Comparison of ENCODE assay signal across 1 cellular context in the genomic region with DNA sequence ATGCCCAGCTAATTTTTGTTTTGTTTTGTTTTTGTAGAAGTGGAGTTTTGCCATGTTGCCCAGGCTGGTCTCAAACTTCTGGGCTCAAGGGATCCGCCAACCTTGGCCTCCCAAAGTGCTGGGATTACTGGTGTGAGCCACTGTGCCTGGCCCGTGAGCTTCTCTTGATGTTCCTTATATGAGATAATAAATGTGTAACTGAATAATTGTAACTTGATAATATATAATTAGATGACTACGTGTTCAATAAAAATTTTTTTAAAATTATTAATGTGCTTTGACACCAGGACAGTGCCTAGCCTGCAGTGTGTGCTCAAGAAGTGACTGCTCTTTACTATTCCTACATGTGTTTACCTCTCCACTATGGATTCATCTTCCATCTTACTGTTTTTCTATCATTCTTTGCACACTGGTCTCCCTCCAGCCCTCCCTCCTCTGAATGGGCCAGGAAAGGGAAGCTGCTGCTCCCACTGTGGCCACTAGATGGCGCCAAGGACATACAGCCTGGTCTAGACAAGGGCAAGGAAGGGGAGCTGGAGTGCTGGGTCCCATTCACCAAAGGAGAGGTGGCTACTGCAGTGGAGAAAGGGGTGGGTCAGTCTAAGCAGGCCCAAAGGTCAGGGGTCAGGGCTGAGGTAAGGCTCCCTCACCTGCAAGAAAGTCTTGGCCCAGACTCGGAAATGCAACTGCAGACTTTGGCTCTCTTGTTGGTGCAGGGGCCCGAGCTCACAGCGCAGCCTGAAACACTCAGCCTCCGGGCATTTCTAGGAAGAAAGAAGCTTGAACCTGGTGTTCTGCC.
TF ChIP-seq lines count a peak whose summit lies in the region.

No MANE protein-coding gene starts in this region.

TF ChIP-seq in K562, 482 proteins besides CTCF, POLR2A, EP300 and RAD21 (continued from another document):
- TF ChIP-seq, protein P1, sequence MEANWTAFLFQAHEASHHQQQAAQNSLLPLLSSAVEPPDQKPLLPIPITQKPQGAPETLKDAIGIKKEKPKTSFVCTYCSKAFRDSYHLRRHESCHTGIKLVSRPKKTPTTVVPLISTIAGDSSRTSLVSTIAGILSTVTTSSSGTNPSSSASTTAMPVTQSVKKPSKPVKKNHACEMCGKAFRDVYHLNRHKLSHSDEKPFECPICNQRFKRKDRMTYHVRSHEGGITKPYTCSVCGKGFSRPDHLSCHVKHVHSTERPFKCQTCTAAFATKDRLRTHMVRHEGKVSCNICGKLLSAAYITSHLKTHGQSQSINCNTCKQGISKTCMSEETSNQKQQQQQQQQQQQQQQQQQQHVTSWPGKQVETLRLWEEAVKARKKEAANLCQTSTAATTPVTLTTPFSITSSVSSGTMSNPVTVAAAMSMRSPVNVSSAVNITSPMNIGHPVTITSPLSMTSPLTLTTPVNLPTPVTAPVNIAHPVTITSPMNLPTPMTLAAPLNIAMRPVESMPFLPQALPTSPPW (CRISPR knock-in tag; IDR thresholded peaks at IDR 0.05), result peak; percentile 76
- no peak for TF ChIP-seq SNRNP70 (optimal IDR thresholded peaks at IDR 0.05; ENCODE audit: low read depth, low read length)
- TF ChIP-seq, protein P2, sequence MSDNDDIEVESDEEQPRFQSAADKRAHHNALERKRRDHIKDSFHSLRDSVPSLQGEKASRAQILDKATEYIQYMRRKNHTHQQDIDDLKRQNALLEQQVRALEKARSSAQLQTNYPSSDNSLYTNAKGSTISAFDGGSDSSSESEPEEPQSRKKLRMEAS (CRISPR knock-in tag; IDR thresholded peaks at IDR 0.05), result no peak
- no peak for TF ChIP-seq ZNF384 (IDR thresholded peaks at IDR 0.05; ENCODE audit: low read depth, low read length)
- no peak for TF ChIP-seq TFAM (CRISPR knock-in tag; conservative IDR thresholded peaks at IDR 0.05)
- no peak for TF ChIP-seq CBFA2T2 (conservative IDR thresholded peaks at IDR 0.05)
